In the genomic region with DNA sequence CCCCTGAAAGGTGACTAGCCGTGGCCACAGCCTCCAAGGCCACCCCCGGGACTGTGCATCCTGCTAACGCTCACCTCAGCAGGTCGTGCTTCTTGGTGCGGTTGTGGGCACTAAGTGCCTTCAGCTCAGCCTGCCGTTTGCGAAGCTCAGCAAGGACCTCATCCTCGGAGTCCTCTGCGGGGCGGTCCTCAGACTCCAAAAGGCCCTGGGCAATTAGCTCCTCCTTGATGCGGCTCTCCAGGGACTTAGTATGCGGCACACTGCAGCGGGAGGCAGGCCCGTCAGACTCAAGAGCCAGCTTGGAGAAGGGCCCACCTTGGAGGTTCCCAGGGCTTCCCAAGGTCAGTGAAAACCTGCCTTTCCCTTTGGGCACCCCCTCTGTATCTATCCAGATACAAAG, we compare ENCODE assay signal across 1 cellular context.
TF ChIP-seq lines count a peak whose summit lies in the region.

No MANE protein-coding gene starts in this region.

TF ChIP-seq in K562, 482 proteins besides CTCF, POLR2A, EP300 and RAD21:
- TF ChIP-seq ZNF184 (CRISPR knock-in tag; IDR thresholded peaks at IDR 0.05) (no peak), SP2 (IDR thresholded peaks at IDR 0.05; ENCODE audit: extremely low read depth, low read depth, low read length, poor library complexity, severe bottlenecking) (no peak), KLF6 (CRISPR knock-in tag; IDR thresholded peaks at IDR 0.05; ENCODE audit: borderline replicate concordance) (no peak), HLTF (IDR thresholded peaks at IDR 0.05) (no peak), RBFOX2 (IDR thresholded peaks at IDR 0.05; ENCODE audit: low read depth, low read length) (peak; percentile 41; the same call in 1 of the 2 replicates), POLR2G (IDR thresholded peaks at IDR 0.05; ENCODE audit: low read depth, low read length) (peak; percentile 52)
- TF ChIP-seq, protein P1, sequence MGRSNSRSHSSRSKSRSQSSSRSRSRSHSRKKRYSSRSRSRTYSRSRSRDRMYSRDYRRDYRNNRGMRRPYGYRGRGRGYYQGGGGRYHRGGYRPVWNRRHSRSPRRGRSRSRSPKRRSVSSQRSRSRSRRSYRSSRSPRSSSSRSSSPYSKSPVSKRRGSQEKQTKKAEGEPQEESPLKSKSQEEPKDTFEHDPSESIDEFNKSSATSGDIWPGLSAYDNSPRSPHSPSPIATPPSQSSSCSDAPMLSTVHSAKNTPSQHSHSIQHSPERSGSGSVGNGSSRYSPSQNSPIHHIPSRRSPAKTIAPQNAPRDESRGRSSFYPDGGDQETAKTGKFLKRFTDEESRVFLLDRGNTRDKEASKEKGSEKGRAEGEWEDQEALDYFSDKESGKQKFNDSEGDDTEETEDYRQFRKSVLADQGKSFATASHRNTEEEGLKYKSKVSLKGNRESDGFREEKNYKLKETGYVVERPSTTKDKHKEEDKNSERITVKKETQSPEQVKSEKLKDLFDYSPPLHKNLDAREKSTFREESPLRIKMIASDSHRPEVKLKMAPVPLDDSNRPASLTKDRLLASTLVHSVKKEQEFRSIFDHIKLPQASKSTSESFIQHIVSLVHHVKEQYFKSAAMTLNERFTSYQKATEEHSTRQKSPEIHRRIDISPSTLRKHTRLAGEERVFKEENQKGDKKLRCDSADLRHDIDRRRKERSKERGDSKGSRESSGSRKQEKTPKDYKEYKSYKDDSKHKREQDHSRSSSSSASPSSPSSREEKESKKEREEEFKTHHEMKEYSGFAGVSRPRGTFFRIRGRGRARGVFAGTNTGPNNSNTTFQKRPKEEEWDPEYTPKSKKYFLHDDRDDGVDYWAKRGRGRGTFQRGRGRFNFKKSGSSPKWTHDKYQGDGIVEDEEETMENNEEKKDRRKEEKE (IDR thresholded peaks at IDR 0.05; ENCODE audit: borderline replicate concordance in 1 of 2, control insufficient read depth in 1 of 2, low read depth in 2 of 2, low read length in 1 of 2): no peak
TF ChIP-seq in K562: peak in this region for 2.
